Comparison of ENCODE assay signal across 20 cellular contexts in the genomic region with DNA sequence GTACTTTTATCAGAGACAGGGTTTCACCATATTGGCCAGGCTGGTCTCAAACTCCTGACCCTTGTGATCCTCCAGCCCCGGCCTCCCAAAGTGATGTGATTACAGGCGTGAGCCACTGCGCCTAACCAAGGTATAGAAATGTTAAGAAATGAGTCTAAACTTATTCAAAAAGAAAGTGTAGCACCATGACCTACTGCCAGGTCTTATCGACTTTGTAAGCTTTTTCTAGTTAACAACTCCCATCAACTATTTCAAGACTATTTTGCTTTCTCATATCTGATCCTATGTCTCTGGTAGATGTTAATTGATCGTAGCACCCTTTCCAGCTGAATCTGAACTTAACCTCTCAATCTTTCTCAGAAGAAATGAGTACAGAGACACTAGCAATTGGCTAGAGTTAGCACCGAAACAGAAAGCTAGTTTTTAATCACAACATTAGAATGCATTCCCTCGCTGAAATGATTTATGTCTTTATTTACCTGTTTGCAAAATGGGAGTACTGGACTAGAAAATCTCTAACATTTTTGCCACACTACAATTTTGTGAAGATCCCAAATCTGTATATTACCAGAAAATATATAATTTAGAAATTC.
DNase-seq lines count a peak whose midpoint lies in the region; ATAC-seq, FAIRE-seq and TF ChIP-seq lines count a peak whose summit lies in the region.
"Had no signal": no experiment of that assay in that cellular context is flagged by ENCODE, and none has a peak within 500 bp of the region (broad histone marks: within the 10 kb centered on the region; RNA-seq: fewer than 3 reads in every experiment).

No MANE protein-coding gene starts in this region.

- no peaks in the 10 kb centered on the region for H4K20me1 ChIP-seq in OCI-LY3 (ENCODE audit: insufficient read depth, low read length)

- DNase-seq in pancreas (no peak), T1000 (lab: John Stamatoyannopoulos, UW) (no peak), ovary (no peak), anterior cingulate cortex (lab: John Stamatoyannopoulos, UW) (no peak)
- DNase-seq: activated CD4-positive, alpha-beta T cell treated with anti-CD3 and anti-CD28 coated beads for 4 hours; CD4-positive, CD25-positive, alpha-beta regulatory T cell; naive thymus-derived CD4-positive, alpha-beta T cell; NCI-H1092 treated with DMSO at 0.1 percent for 48 hours; NCI-H2029 treated with DMSO at 0.1 percent for 48 hours; NCI-H345; occipital lobe; stimulated activated CD4-positive, alpha-beta T cell treated with anti-CD3 and anti-CD28 coated beads, Interleukin-4, amount 100 ng/mL, for 24 hours; stimulated activated naive CD4-positive, alpha-beta T cell treated with Interleukin-2 at 50 U/mL for 16 hours had no signal

- TF ChIP-seq POLR2A in ovary (IDR thresholded peaks at IDR 0.05): no peak

- H3K4me3 ChIP-seq in OCI-LY3 (ENCODE audit: low read length) (peak overlapping the region; percentile 48), pancreas (no peak overlapping the region), ovary (no peak overlapping the region)
- H3K4me3 ChIP-seq: ascending aorta, right atrium auricular region, SJSA1 had no signal

- H3K27me3 ChIP-seq in OCI-LY3 (ENCODE audit: low read depth, low read length) (no peaks in the 10 kb centered on the region), pancreas (no peaks in the 10 kb centered on the region), ovary (no peaks in the 10 kb centered on the region)
- H3K27me3 ChIP-seq: ascending aorta, right atrium auricular region, SJSA1 had no signal

- no peaks in the 10 kb centered on the region for H3K9me3 ChIP-seq in OCI-LY3 (ENCODE audit: insufficient read depth, low read length)
- H3K9me3 ChIP-seq in pancreas: no peaks in the 10 kb centered on the region
- H3K9me3 ChIP-seq in ovary: no peaks in the 10 kb centered on the region
- H3K9me3 ChIP-seq: ascending aorta, right atrium auricular region, SJSA1 had no signal

- no peaks in the 10 kb centered on the region for H3K79me2 ChIP-seq in OCI-LY3 (ENCODE audit: low read length)

- 86 to 90% methylated on average over 7 of the region's 7 CpGs for WGBS in pancreas, 2 donors
- 84 to 88% (median 85%) methylated on average over 7 of the region's 7 CpGs for WGBS in ovary, 3 donors

- intact Hi-C loops in pancreas (cut with DNase I) (no loop called here), ovary (cut with DNase I) (no loop called here)

- H3K4me1 ChIP-seq in OCI-LY3 (ENCODE audit: low read length) (peaks cover 46% of the 10 kb centered on the region), pancreas (no peaks in the 10 kb centered on the region), ovary (ENCODE audit: insufficient read depth) (no peaks in the 10 kb centered on the region)
- H3K4me1 ChIP-seq: ascending aorta, right atrium auricular region, SJSA1 had no signal

- TF ChIP-seq CTCF in OCI-LY3 (IDR thresholded peaks at IDR 0.05; ENCODE audit: low read depth, low read length): no peak
- no peak for TF ChIP-seq CTCF in pancreas (IDR thresholded peaks at IDR 0.05)
- TF ChIP-seq CTCF in ovary (IDR thresholded peaks at IDR 0.05): no peak

- H3K9ac ChIP-seq in OCI-LY3 (ENCODE audit: low read length): no peak overlapping the region

- H3K36me3 ChIP-seq in OCI-LY3 (replicated peaks; ENCODE audit: low read depth, low read length) (no peaks in the 10 kb centered on the region), pancreas (no peaks in the 10 kb centered on the region), ovary (no peaks in the 10 kb centered on the region)
- H3K36me3 ChIP-seq: ascending aorta, right atrium auricular region, SJSA1 had no signal

- H2AFZ ChIP-seq in OCI-LY3 (ENCODE audit: low read depth, low read length): 0 out of 2 replicates have a peak overlapping the region, but pooled peaks have one; percentile 66

- no peak for FAIRE-seq in pancreas (lab: Jason Lieb, UNC)

- H3K4me2 ChIP-seq in OCI-LY3 (ENCODE audit: low read length): peak overlapping the region; percentile 58

- TF ChIP-seq EP300 in ovary (IDR thresholded peaks at IDR 0.05): no peak

- H3K27ac ChIP-seq in OCI-LY3 (ENCODE audit: low read length) (peak overlapping the region; percentile 27; the same call in 1 of the 2 replicates), pancreas (no peak overlapping the region), ovary (no peak overlapping the region)
- H3K27ac ChIP-seq: ascending aorta, right atrium auricular region, SJSA1 had no signal

- ATAC-seq in GM18499 (IDR thresholded peaks at IDR 0.05; ENCODE audit: insufficient read depth, unreplicated experiment): peak; percentile 57
- peak; percentile 40 for ATAC-seq in GM19395 (IDR thresholded peaks at IDR 0.05; ENCODE audit: unreplicated experiment)
- ATAC-seq in HG03064 (IDR thresholded peaks at IDR 0.05; ENCODE audit: low read depth, unreplicated experiment): peak; percentile 50
- ATAC-seq in pancreas: no peak
- ATAC-seq: naive thymus-derived CD4-positive, alpha-beta T cell had no signal

Comparison
In these comparisons a context has a peak if more than half of its experiments do, and no peak if none do; other contexts are left out.
1. ATAC-seq: peak in GM18499 (single experiment), GM19395 (single experiment) and HG03064 (single experiment); none in pancreas (0 of 4).